ENCODE assay signal across 18 cellular contexts in genomic region chr1:15962671-15963362, GRCh38. TPM values are rescaled to one million over a fixed set of nuclear protein-coding genes. Genes with fewer than 3 reads are reported as not detected.
DNase-seq lines count a peak whose midpoint lies in the region; ATAC-seq lines count a peak whose summit lies in the region.
"Had no signal": no experiment of that assay in that cellular context is flagged by ENCODE, and none has a peak within 500 bp of the region (broad histone marks: within the 10 kb centered on the region; RNA-seq: fewer than 3 reads in every experiment).

No MANE protein-coding gene starts in this region.

- H3K9me3 ChIP-seq in BLaER1 = no peaks in the 10 kb centered on the region
- no peaks in the 10 kb centered on the region for H3K9me3 ChIP-seq in CD4-positive, alpha-beta memory T cell (ENCODE audit: control insufficient read depth in 1 of 2, low read length in 2 of 2)
- H3K9me3 ChIP-seq: body of pancreas, left lung, pancreas, testis had no signal

- no peak overlapping the region for H3K4me3 ChIP-seq in BLaER1
- H3K4me3 ChIP-seq in CD4-positive, alpha-beta memory T cell (ENCODE audit: low read length in 2 of 2) = no peak overlapping the region
- H3K4me3 ChIP-seq: body of pancreas, left lung, pancreas, testis had no signal

- intact Hi-C loops in CD4-positive, alpha-beta memory T cell (cut with micrococcal nuclease) = no loop called here
- intact Hi-C loops in activated T-helper 2 cell treated with anti-CD3 and anti-CD28 coated beads, Interferon-gamma antibody, Interleukin-2, Interleukin-4, amounts not matched to agents 10 μg/mL and 5 μg/mL and 100 μg/mL, durations not matched to agents 14 hours and 24 hours and 36 hours (cut with micrococcal nuclease) = no loop called here
- intact Hi-C loops in posterior vena cava (cut with DNase I) = no loop called here

- DNase-seq in CD4-positive, alpha-beta memory T cell = no peak
- DNase-seq in activated T-helper 2 cell treated with anti-CD3 and anti-CD28 coated beads, Interferon-gamma antibody, Interleukin-2, Interleukin-4, amounts not matched to agents 10 μg/mL and 5 μg/mL and 100 μg/mL, durations not matched to agents 14 hours and 24 hours and 36 hours (ENCODE audit: low spot score) = no peak
- no peak for DNase-seq in memory B cell (ENCODE audit: low spot score in 2 of 2)
- no peak for DNase-seq in posterior vena cava (ENCODE audit: low spot score)
- DNase-seq: body of pancreas, DMS153, erythroblast, left lung, NCI-H187 treated with DMSO at 0.1 percent for 48 hours, pancreas, testis had no signal

- H3K27me3 Mint-ChIP-seq in CD4-positive, alpha-beta memory T cell = no peaks in the 10 kb centered on the region
- no peaks in the 10 kb centered on the region for H3K27me3 Mint-ChIP-seq in activated T-helper 2 cell treated with anti-CD3 and anti-CD28 coated beads, Interferon-gamma antibody, Interleukin-2, Interleukin-4, amounts not matched to agents 10 μg/mL and 5 μg/mL and 100 μg/mL, durations not matched to agents 14 hours and 24 hours and 36 hours (ENCODE audit: low read depth)
- H3K27me3 Mint-ChIP-seq in memory B cell = no peaks in the 10 kb centered on the region

- H4K20me1 ChIP-seq in BLaER1 = peaks cover 92% of the 10 kb centered on the region

- H3K4me2 ChIP-seq in BLaER1 = peak overlapping the region; percentile 86

- H3K27me3 ChIP-seq in BLaER1 = no peaks in the 10 kb centered on the region
- no peaks in the 10 kb centered on the region for H3K27me3 ChIP-seq in CD4-positive, alpha-beta memory T cell (ENCODE audit: insufficient read depth, low read length)
- H3K27me3 ChIP-seq: body of pancreas, left lung, pancreas, testis had no signal

- peaks cover 22% of the 10 kb centered on the region; the same call in 1 of the 2 replicates for H3K36me3 ChIP-seq in BLaER1
- peaks cover 2% of the 10 kb centered on the region for H3K36me3 ChIP-seq in CD4-positive, alpha-beta memory T cell (ENCODE audit: insufficient read depth, low read length)
- H3K36me3 ChIP-seq: pancreas had no signal

- CTCF ChIA-PET in CD4-positive, alpha-beta memory T cell (lab: Charles Lee; ENCODE audit: partially characterized antibody) = interaction anchor here (2.5 kb wide), 1 partner anchor 14 kb away, joined by 10 read pairs; the partner anchor contains the start of gene ZBTB17

- H3K9ac ChIP-seq in BLaER1 = peak overlapping the region; percentile 31; the same call in 1 of the 2 replicates

- peak overlapping the region in 5 of 7 donors; percentile 6 to 70 (median 55) for H3K27ac Mint-ChIP-seq in CD4-positive, alpha-beta memory T cell
- H3K27ac Mint-ChIP-seq in activated T-helper 2 cell treated with anti-CD3 and anti-CD28 coated beads, Interferon-gamma antibody, Interleukin-2, Interleukin-4, amounts not matched to agents 10 μg/mL and 5 μg/mL and 100 μg/mL, durations not matched to agents 14 hours and 24 hours and 36 hours = peak overlapping the region; percentile 99
- peak overlapping the region; percentile 89 for H3K27ac Mint-ChIP-seq in memory B cell

- POLR2A ChIA-PET in CD4-positive, alpha-beta memory T cell (lab: Charles Lee; ENCODE audit: partially characterized antibody) = interaction anchor here (1.8 kb wide), 1 partner anchor 13 kb away, joined by 10 read pairs; the partner anchor contains the start of gene ZBTB17

- H3K27ac ChIP-seq in BLaER1 = no peak overlapping the region
- H3K27ac ChIP-seq in CD4-positive, alpha-beta memory T cell (ENCODE audit: low read depth, low read length) = peak overlapping the region; percentile 7
- H3K27ac ChIP-seq: body of pancreas, pancreas had no signal

- H3K36me3 Mint-ChIP-seq in CD4-positive, alpha-beta memory T cell = peaks cover 4 to 17% of the 10 kb centered on the region in 2 donors
- H3K36me3 Mint-ChIP-seq in activated T-helper 2 cell treated with anti-CD3 and anti-CD28 coated beads, Interferon-gamma antibody, Interleukin-2, Interleukin-4, amounts not matched to agents 10 μg/mL and 5 μg/mL and 100 μg/mL, durations not matched to agents 14 hours and 24 hours and 36 hours (ENCODE audit: low read depth) = peaks cover 58% of the 10 kb centered on the region
- H3K36me3 Mint-ChIP-seq in memory B cell = peaks cover 2% of the 10 kb centered on the region

- H3K9me3 Mint-ChIP-seq in CD4-positive, alpha-beta memory T cell = no peaks in the 10 kb centered on the region
- no peaks in the 10 kb centered on the region for H3K9me3 Mint-ChIP-seq in activated T-helper 2 cell treated with anti-CD3 and anti-CD28 coated beads, Interferon-gamma antibody, Interleukin-2, Interleukin-4, amounts not matched to agents 10 μg/mL and 5 μg/mL and 100 μg/mL, durations not matched to agents 14 hours and 24 hours and 36 hours
- H3K9me3 Mint-ChIP-seq in memory B cell = no peaks in the 10 kb centered on the region
- H3K9me3 Mint-ChIP-seq: T-helper 1 cell treated with Interleukin-12 subunit alpha and Interleukin-12 subunit beta and Interleukin-4 antibody, amounts not matched to agents 30 μg/mL and 1 μg/mL, for 36 hours had no signal

- H3K4me3 Mint-ChIP-seq in CD4-positive, alpha-beta memory T cell = peak overlapping the region in 2 of 8 donors; percentile 18 to 77
- no peak overlapping the region for H3K4me3 Mint-ChIP-seq in activated T-helper 2 cell treated with anti-CD3 and anti-CD28 coated beads, Interferon-gamma antibody, Interleukin-2, Interleukin-4, amounts not matched to agents 10 μg/mL and 5 μg/mL and 100 μg/mL, durations not matched to agents 14 hours and 24 hours and 36 hours (ENCODE audit: low read depth)
- no peak overlapping the region for H3K4me3 Mint-ChIP-seq in memory B cell

- no peak for ATAC-seq in memory B cell (ENCODE audit: low read depth)
- no peak for ATAC-seq in HG02610 (IDR thresholded peaks at IDR 0.05; ENCODE audit: unreplicated experiment)
- no peak for ATAC-seq in GM21723 (IDR thresholded peaks at IDR 0.05; ENCODE audit: unreplicated experiment)
- ATAC-seq: body of pancreas, left lung, pancreas had no signal

- peaks cover 99% of the 10 kb centered on the region for H3K4me1 ChIP-seq in BLaER1
- H3K4me1 ChIP-seq in CD4-positive, alpha-beta memory T cell (ENCODE audit: insufficient read depth, low read length) = peaks cover 58% of the 10 kb centered on the region

- peaks cover 44 to 87% (median 62%) of the 10 kb centered on the region in 4 donors for H3K4me1 Mint-ChIP-seq in CD4-positive, alpha-beta memory T cell
- peaks cover 76% of the 10 kb centered on the region for H3K4me1 Mint-ChIP-seq in activated T-helper 2 cell treated with anti-CD3 and anti-CD28 coated beads, Interferon-gamma antibody, Interleukin-2, Interleukin-4, amounts not matched to agents 10 μg/mL and 5 μg/mL and 100 μg/mL, durations not matched to agents 14 hours and 24 hours and 36 hours (ENCODE audit: low read depth)
- peaks cover 56% of the 10 kb centered on the region for H3K4me1 Mint-ChIP-seq in memory B cell

RNA-seq across cellular contexts. Expression of gene ZBTB17, which starts 13.1 kb away (rescaled TPM):
- total RNA-seq in CD4-positive, alpha-beta memory T cell = 10 to 100 TPM; 52.6 to 61.0 TPM
- 10 to 100 TPM in 1 of 2 donors, 1 to 10 TPM in 1; 5.2 to 24.3 TPM for polyA plus RNA-seq in CD4-positive, alpha-beta memory T cell
- 65.7 and 67.8 TPM in 2 replicates for total RNA-seq in activated T-helper 2 cell treated with anti-CD3 and anti-CD28 coated beads, Interferon-gamma antibody, Interleukin-2, Interleukin-4, amounts not matched to agents 10 μg/mL and 5 μg/mL and 100 μg/mL, durations not matched to agents 14 hours and 24 hours and 36 hours
- 10 to 100 TPM; 31.6 to 38.7 TPM for total RNA-seq in posterior vena cava

RNA-seq across cellular contexts. Expression of gene SRARP, which starts 41.2 kb away (rescaled TPM):
- total RNA-seq in CD4-positive, alpha-beta memory T cell = not detected
- polyA plus RNA-seq in CD4-positive, alpha-beta memory T cell = not detected
- total RNA-seq in activated T-helper 2 cell treated with anti-CD3 and anti-CD28 coated beads, Interferon-gamma antibody, Interleukin-2, Interleukin-4, amounts not matched to agents 10 μg/mL and 5 μg/mL and 100 μg/mL, durations not matched to agents 14 hours and 24 hours and 36 hours = not detected in 2 replicates
- not detected for total RNA-seq in posterior vena cava
- total RNA-seq: body of pancreas, glomerular endothelial cell, H1, left lung, pancreas had no signal
- polyA plus RNA-seq: H1, pancreas had no signal

RNA-seq across cellular contexts. Expression of gene HSPB7, which starts 55.0 kb away (rescaled TPM):
- total RNA-seq in CD4-positive, alpha-beta memory T cell = not detected
- not detected for polyA plus RNA-seq in CD4-positive, alpha-beta memory T cell
- total RNA-seq in activated T-helper 2 cell treated with anti-CD3 and anti-CD28 coated beads, Interferon-gamma antibody, Interleukin-2, Interleukin-4, amounts not matched to agents 10 μg/mL and 5 μg/mL and 100 μg/mL, durations not matched to agents 14 hours and 24 hours and 36 hours = not detected in 2 replicates
- total RNA-seq in posterior vena cava = 100 to 1,000 TPM; 272 to 588 TPM
- total RNA-seq: dermis microvascular lymphatic vessel endothelial cell, glomerular endothelial cell, H1 had no signal
- polyA plus RNA-seq: H1 had no signal

RNA-seq across cellular contexts. Expression of gene CLCNKA, which starts 59.0 kb away (rescaled TPM):
- not detected for total RNA-seq in CD4-positive, alpha-beta memory T cell
- polyA plus RNA-seq in CD4-positive, alpha-beta memory T cell = not detected
- total RNA-seq in activated T-helper 2 cell treated with anti-CD3 and anti-CD28 coated beads, Interferon-gamma antibody, Interleukin-2, Interleukin-4, amounts not matched to agents 10 μg/mL and 5 μg/mL and 100 μg/mL, durations not matched to agents 14 hours and 24 hours and 36 hours = not detected in 2 replicates
- under 1 TPM; 0.51 to 0.90 TPM for total RNA-seq in posterior vena cava
- total RNA-seq: dermis microvascular lymphatic vessel endothelial cell, glomerular endothelial cell had no signal

Comparison
In these comparisons a context has a peak if more than half of its experiments do, and no peak if none do; other contexts are left out.
1. RNA of gene HSPB7, which starts 55.0 kb away (total RNA-seq): 272 to 588 TPM in posterior vena cava; not detected in CD4-positive, alpha-beta memory T cell and not detected in activated T-helper 2 cell treated with anti-CD3 and anti-CD28 coated beads, Interferon-gamma antibody, Interleukin-2, Interleukin-4, amounts not matched to agents 10 μg/mL and 5 μg/mL and 100 μg/mL, durations not matched to agents 14 hours and 24 hours and 36 hours; every median in the first group is over 100 times any median in the second.
2. Peak in every context shown above with its lines, with median percentiles within 50 percentile points of each other: H3K27ac Mint-ChIP-seq.